In genomic region chr3:168249539-168250414, GRCh38 we compare ENCODE assay signal across 8 cellular contexts.
DNase-seq lines count a peak whose midpoint lies in the region; ATAC-seq and TF ChIP-seq lines count a peak whose summit lies in the region.

No MANE protein-coding gene starts in this region.

- peaks cover 21% of the 10 kb centered on the region; the same call in 1 of the 2 replicates for H3K27me3 ChIP-seq in HCT116 (ENCODE audit: insufficient read depth, low read length)
- peaks cover 6 to 50% of the 10 kb centered on the region in 2 donors for H3K27me3 ChIP-seq in left lung

- H3K9me3 ChIP-seq in HCT116 (ENCODE audit: control insufficient read depth in 1 of 2, insufficient read depth in 1 of 2, low read depth in 1 of 2, low read length in 2 of 2): no peaks in the 10 kb centered on the region
- H3K9me3 ChIP-seq in SK-N-MC (ENCODE audit: low read depth, low read length): no peaks in the 10 kb centered on the region
- H3K9me3 ChIP-seq in left lung: no peaks in the 10 kb centered on the region

- TF ChIP-seq CTCF in GM12864 (IDR thresholded peaks at IDR 0.05; ENCODE audit: low read depth, low read length, missing control alignments) (peak; percentile 40), HCT116 (IDR thresholded peaks at IDR 0.05 in 2 of 3, conservative IDR thresholded peaks at IDR 0.05 in 1 of 3; ENCODE audit: borderline replicate concordance in 1 of 3, insufficient read depth in 1 of 3, low read depth in 2 of 3, low read length in 2 of 3) (peak in 2 of 3 experiments; percentile 31 to 32; a peak in 3 of 6 replicates), left lung (IDR thresholded peaks at IDR 0.05) (peak in 1 of 2 donors; percentile 14)

- H3K36me3 ChIP-seq in HCT116 (ENCODE audit: control insufficient read depth in 1 of 2, insufficient read depth in 2 of 2, low read length in 2 of 2) (no peaks in the 10 kb centered on the region), SK-N-MC (ENCODE audit: insufficient read depth, low read length) (no peaks in the 10 kb centered on the region), left lung (no peaks in the 10 kb centered on the region)

- POLR2A ChIA-PET in HCT116 (lab: Charles Lee): no interaction called here

- ATAC-seq in HCT116: peak; percentile 91
- peak; percentile 91 for ATAC-seq in left lung

- H3K27me3 Mint-ChIP-seq in stimulated activated naive CD8-positive, alpha-beta T cell treated with anti-CD3 and anti-CD28 coated beads, Interleukin-15, Interleukin-2, amounts not matched to agents 100 ng/mL and 50 ng/mL, for 24 hours: peaks cover 44% of the 10 kb centered on the region

- no peak overlapping the region for H3K27ac Mint-ChIP-seq in stimulated activated naive CD8-positive, alpha-beta T cell treated with anti-CD3 and anti-CD28 coated beads, Interleukin-15, Interleukin-2, amounts not matched to agents 100 ng/mL and 50 ng/mL, for 24 hours

- no peak overlapping the region for H2AFZ ChIP-seq in HCT116 (ENCODE audit: low read depth, low read length, poor library complexity, severe bottlenecking)

- peak overlapping the region; percentile 73 for H3K4me2 ChIP-seq in HCT116 (ENCODE audit: low read length)

- H3K4me3 ChIP-seq in GM12864 (ENCODE audit: low read depth, low read length) (peak overlapping the region; percentile 89), HCT116 (replicated peaks in 1 of 2; ENCODE audit: low read depth in 1 of 2, low read length in 2 of 2) (peak overlapping the region; percentile 36 to 50), SK-N-MC (peak overlapping the region; percentile 78), left lung (peak overlapping the region; percentile 45 to 50)

- DNase-seq in A172 (ENCODE audit: low spot score) (peak; percentile 75), GM12864 (ENCODE audit: low read depth) (peak; percentile 40), HCT116 (ENCODE audit: low read depth, low spot score) (peak; percentile 36), LoVo (ENCODE audit: low spot score) (peak; percentile 47), SK-N-MC (ENCODE audit: low read depth, low spot score) (no peak), dermis blood vessel endothelial cell (peak; percentile 74), left lung (peak; percentile 77 to 93)

- CTCF ChIA-PET in HCT116 (lab: Charles Lee): interaction anchor here (0.7 kb wide), 1 partner anchor 374 kb away, joined by 3 read pairs; no protein-coding TSS in a partner anchor

- H3K27ac ChIP-seq in HCT116 (ENCODE audit: low read depth, low read length): peak overlapping the region; percentile 38; the same call in 1 of the 2 replicates
- H3K27ac ChIP-seq in SK-N-MC: no peak overlapping the region
- H3K27ac ChIP-seq in left lung: peak overlapping the region; percentile 67 to 80

- peaks cover 13% of the 10 kb centered on the region for H3K4me1 Mint-ChIP-seq in stimulated activated naive CD8-positive, alpha-beta T cell treated with anti-CD3 and anti-CD28 coated beads, Interleukin-15, Interleukin-2, amounts not matched to agents 100 ng/mL and 50 ng/mL, for 24 hours (ENCODE audit: low read depth)

- peak; percentile 34 for TF ChIP-seq RAD21 in HCT116 (IDR thresholded peaks at IDR 0.05; ENCODE audit: low read depth)

- H3K9ac ChIP-seq in HCT116 (ENCODE audit: low read length) (no peak overlapping the region), SK-N-MC (ENCODE audit: insufficient read length) (no peak overlapping the region)

- BruUV-seq in HCT116 (replicated peaks; lab: Mats Ljungman, UMichigan): no TSS peak

- no peaks in the 10 kb centered on the region for H3K79me2 ChIP-seq in HCT116 (ENCODE audit: insufficient read depth, low read length)

- no peaks in the 10 kb centered on the region for H4K20me1 ChIP-seq in HCT116 (ENCODE audit: insufficient read depth)

- peak; percentile 29 for TF ChIP-seq POLR2A in HCT116 (IDR thresholded peaks at IDR 0.05; ENCODE audit: borderline replicate concordance, extremely low read depth, insufficient read depth, insufficient read length)

- peak overlapping the region; percentile 46 for H3K4me3 Mint-ChIP-seq in stimulated activated naive CD8-positive, alpha-beta T cell treated with anti-CD3 and anti-CD28 coated beads, Interleukin-15, Interleukin-2, amounts not matched to agents 100 ng/mL and 50 ng/mL, for 24 hours

- intact Hi-C loops in HCT116 (cut with micrococcal nuclease): no loop called here
- intact Hi-C loops in left lung (cut with DNase I): no loop called here

- H3K9me2 ChIP-seq in HCT116 (ENCODE audit: insufficient read depth): no peaks in the 10 kb centered on the region

- RAD21 ChIA-PET in HCT116 (lab: Charles Lee; ENCODE audit: low non-redundant PET in 1 of 2, low total read pairs in 2 of 2, uncharacterized antibody in 2 of 2, unreplicated experiment in 2 of 2): no interaction called here

- H3K36me3 Mint-ChIP-seq in stimulated activated naive CD8-positive, alpha-beta T cell treated with anti-CD3 and anti-CD28 coated beads, Interleukin-15, Interleukin-2, amounts not matched to agents 100 ng/mL and 50 ng/mL, for 24 hours (ENCODE audit: low read depth): no peaks in the 10 kb centered on the region

- no peaks in the 10 kb centered on the region for H3K9me3 Mint-ChIP-seq in stimulated activated naive CD8-positive, alpha-beta T cell treated with anti-CD3 and anti-CD28 coated beads, Interleukin-15, Interleukin-2, amounts not matched to agents 100 ng/mL and 50 ng/mL, for 24 hours

- H3K4me1 ChIP-seq in HCT116 (ENCODE audit: control insufficient read depth in 1 of 2, insufficient read depth in 2 of 2, low read length in 2 of 2) (peaks cover 0 to 7% of the 10 kb centered on the region in 2 experiments; a peak in 1 of 4 replicates), left lung (peaks cover 9 to 23% of the 10 kb centered on the region in 2 donors)

TF ChIP-seq in HCT116, 20 proteins besides CTCF, POLR2A, EP300 and RAD21:
- peak; percentile 49 for TF ChIP-seq MAX (IDR thresholded peaks at IDR 0.05)
- no peak for TF ChIP-seq EZH2phosphoT487 (IDR thresholded peaks at IDR 0.05; ENCODE audit: borderline replicate concordance)
